ENCODE assay signal across 1 cellular context in genomic region chr2:203722411-203722810, GRCh38.
TF ChIP-seq lines count a peak whose summit lies in the region.

No MANE protein-coding gene starts in this region.

TF ChIP-seq in GM23338, 12 proteins besides CTCF, POLR2A, EP300 and RAD21 (continued from another document):
- TF ChIP-seq, protein P1, sequence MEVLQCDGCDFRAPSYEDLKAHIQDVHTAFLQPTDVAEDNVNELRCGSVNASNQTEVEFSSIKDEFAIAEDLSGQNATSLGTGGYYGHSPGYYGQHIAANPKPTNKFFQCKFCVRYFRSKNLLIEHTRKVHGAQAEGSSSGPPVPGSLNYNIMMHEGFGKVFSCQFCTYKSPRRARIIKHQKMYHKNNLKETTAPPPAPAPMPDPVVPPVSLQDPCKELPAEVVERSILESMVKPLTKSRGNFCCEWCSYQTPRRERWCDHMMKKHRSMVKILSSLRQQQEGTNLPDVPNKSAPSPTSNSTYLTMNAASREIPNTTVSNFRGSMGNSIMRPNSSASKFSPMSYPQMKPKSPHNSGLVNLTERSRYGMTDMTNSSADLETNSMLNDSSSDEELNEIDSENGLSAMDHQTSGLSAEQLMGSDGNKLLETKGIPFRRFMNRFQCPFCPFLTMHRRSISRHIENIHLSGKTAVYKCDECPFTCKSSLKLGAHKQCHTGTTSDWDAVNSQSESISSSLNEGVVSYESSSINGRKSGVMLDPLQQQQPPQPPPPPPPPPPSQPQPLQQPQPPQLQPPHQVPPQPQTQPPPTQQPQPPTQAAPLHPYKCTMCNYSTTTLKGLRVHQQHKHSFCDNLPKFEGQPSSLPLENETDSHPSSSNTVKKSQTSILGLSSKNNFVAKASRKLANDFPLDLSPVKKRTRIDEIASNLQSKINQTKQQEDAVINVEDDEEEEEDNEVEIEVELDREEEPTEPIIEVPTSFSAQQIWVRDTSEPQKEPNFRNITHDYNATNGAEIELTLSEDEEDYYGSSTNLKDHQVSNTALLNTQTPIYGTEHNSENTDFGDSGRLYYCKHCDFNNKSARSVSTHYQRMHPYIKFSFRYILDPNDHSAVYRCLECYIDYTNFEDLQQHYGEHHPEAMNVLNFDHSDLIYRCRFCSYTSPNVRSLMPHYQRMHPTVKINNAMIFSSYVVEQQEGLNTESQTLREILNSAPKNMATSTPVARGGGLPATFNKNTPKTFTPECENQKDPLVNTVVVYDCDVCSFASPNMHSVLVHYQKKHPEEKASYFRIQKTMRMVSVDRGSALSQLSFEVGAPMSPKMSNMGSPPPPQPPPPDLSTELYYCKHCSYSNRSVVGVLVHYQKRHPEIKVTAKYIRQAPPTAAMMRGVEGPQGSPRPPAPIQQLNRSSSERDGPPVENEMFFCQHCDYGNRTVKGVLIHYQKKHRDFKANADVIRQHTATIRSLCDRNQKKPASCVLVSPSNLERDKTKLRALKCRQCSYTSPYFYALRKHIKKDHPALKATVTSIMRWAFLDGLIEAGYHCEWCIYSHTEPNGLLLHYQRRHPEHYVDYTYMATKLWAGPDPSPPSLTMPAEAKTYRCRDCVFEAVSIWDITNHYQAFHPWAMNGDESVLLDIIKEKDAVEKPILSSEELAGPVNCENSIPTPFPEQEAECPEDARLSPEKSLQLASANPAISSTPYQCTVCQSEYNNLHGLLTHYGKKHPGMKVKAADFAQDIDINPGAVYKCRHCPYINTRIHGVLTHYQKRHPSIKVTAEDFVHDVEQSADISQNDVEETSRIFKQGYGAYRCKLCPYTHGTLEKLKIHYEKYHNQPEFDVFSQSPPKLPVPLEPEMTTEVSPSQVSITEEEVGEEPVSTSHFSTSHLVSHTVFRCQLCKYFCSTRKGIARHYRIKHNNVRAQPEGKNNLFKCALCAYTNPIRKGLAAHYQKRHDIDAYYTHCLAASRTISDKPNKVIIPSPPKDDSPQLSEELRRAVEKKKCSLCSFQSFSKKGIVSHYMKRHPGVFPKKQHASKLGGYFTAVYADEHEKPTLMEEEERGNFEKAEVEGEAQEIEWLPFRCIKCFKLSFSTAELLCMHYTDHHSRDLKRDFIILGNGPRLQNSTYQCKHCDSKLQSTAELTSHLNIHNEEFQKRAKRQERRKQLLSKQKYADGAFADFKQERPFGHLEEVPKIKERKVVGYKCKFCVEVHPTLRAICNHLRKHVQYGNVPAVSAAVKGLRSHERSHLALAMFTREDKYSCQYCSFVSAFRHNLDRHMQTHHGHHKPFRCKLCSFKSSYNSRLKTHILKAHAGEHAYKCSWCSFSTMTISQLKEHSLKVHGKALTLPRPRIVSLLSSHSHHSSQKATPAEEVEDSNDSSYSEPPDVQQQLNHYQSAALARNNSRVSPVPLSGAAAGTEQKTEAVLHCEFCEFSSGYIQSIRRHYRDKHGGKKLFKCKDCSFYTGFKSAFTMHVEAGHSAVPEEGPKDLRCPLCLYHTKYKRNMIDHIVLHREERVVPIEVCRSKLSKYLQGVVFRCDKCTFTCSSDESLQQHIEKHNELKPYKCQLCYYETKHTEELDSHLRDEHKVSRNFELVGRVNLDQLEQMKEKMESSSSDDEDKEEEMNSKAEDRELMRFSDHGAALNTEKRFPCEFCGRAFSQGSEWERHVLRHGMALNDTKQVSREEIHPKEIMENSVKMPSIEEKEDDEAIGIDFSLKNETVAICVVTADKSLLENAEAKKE (CRISPR knock-in tag; IDR thresholded peaks at IDR 0.05) = no peak
- TF ChIP-seq STAT1 (IDR thresholded peaks at IDR 0.05; ENCODE audit: unreplicated experiment) (no peak), EZH2phosphoT487 (IDR thresholded peaks at IDR 0.05; ENCODE audit: unreplicated experiment) (no peak)
